25 cellular contexts compared by ENCODE assay signal in the genomic region with DNA sequence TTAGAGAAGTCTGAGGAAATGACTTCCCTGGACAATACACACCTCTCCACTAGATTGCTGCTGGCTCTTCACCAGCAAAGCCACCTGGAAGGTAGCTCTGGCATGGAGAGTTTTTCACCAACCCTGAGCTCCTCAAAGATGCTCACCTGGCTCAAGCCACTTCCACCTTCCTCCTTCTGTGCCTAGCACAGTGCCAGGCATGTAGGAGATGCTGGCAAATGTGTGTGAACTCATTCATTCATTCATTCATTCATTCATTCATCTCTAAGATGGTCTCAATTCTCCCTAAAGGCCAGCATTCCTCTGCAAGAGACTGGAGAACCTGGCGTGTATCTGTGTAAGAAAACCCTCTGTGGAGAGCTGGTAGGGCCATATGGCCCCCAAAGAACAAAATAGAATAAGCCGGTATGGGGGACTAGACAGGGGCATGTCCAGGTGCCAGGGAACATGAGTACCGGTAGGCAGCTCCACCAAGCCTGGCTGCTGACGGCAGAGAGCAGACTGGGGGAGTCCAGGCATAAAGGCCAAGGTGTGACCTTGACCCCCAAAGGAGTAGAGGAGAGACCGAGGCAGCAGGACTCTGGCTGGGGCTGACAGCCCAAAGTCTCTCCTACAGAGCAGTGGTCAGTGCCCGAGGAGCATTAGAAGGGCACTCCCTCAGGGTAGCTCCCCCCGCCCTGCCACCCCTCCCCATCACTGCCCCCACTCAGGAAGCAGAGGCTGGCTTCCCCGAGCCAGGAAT.
"Had no signal": no experiment of that assay in that cellular context is flagged by ENCODE, and none has a peak within 500 bp of the region (broad histone marks: within the 10 kb centered on the region; RNA-seq: fewer than 3 reads in every experiment).

No MANE protein-coding gene starts in this region.

- H3K4me1 ChIP-seq: body of pancreas, foreskin keratinocyte, left lung, right lobe of liver had no signal

- H3K27me3 ChIP-seq: body of pancreas, cardiac muscle cell, foreskin keratinocyte, right lobe of liver had no signal

- H3K27ac Mint-ChIP-seq: activated B cell treated with CpG ODN at 0.5 μM for 24 hours; activated CD4-positive, alpha-beta T cell treated with anti-CD3 and anti-CD28 coated beads for 36 hours; activated naive CD4-positive, alpha-beta T cell treated with anti-CD3 and anti-CD28 coated beads, Interleukin-2, amount 10 ng/mL, durations not matched to agents 7 days and 5 days; nephron; stimulated activated naive B cell treated with anti-CD40 and anti-IgM and Interleukin-4, amounts not matched to agents 10 μg/mL and 1 μg/mL and 100 μg/mL, for 72 hours; T-helper 1 cell treated with Interleukin-12 subunit alpha and Interleukin-12 subunit beta and Interleukin-4 antibody, amounts not matched to agents 30 μg/mL and 1 μg/mL, for 36 hours; type B pancreatic cell had no signal

- ATAC-seq: activated CD4-positive, alpha-beta T cell treated with anti-CD3 and anti-CD28 coated beads for 36 hours; body of pancreas; foreskin keratinocyte; left lung; right lobe of liver; stimulated activated naive B cell treated with anti-CD40 and anti-IgM and Interleukin-4, amounts not matched to agents 10 μg/mL and 1 μg/mL and 100 μg/mL, for 72 hours had no signal

- H3K4me1 Mint-ChIP-seq: activated B cell treated with CpG ODN at 0.5 μM for 24 hours had no signal

- H3K4me3 Mint-ChIP-seq: activated B cell treated with CpG ODN at 0.5 μM for 24 hours; activated CD4-positive, alpha-beta T cell treated with anti-CD3 and anti-CD28 coated beads for 36 hours; activated naive CD4-positive, alpha-beta T cell treated with anti-CD3 and anti-CD28 coated beads, Interleukin-2, amount 10 ng/mL, durations not matched to agents 7 days and 5 days; nephron; stimulated activated naive B cell treated with anti-CD40 and anti-IgM and Interleukin-4, amounts not matched to agents 10 μg/mL and 1 μg/mL and 100 μg/mL, for 72 hours; T-helper 1 cell treated with Interleukin-12 subunit alpha and Interleukin-12 subunit beta and Interleukin-4 antibody, amounts not matched to agents 30 μg/mL and 1 μg/mL, for 36 hours; type B pancreatic cell had no signal

- H3K27ac ChIP-seq: body of pancreas, cardiac muscle cell, foreskin keratinocyte, left lung, right lobe of liver had no signal

- H3K36me3 Mint-ChIP-seq: activated naive CD4-positive, alpha-beta T cell treated with anti-CD3 and anti-CD28 coated beads, Interleukin-2, amount 10 ng/mL, durations not matched to agents 7 days and 5 days; stimulated activated naive B cell treated with anti-CD40 and anti-IgM and Interleukin-4, amounts not matched to agents 10 μg/mL and 1 μg/mL and 100 μg/mL, for 72 hours; type B pancreatic cell had no signal

- H3K36me3 ChIP-seq: cardiac muscle cell, left lung, right lobe of liver had no signal

- H3K4me2 ChIP-seq: smooth muscle cell had no signal

- DNase-seq: activated B cell treated with CpG ODN at 0.5 μM for 24 hours; activated CD4-positive, alpha-beta T cell treated with anti-CD3 and anti-CD28 coated beads for 36 hours; activated CD4-positive, alpha-beta T cell treated with anti-CD3 and anti-CD28 coated beads, Interleukin-2, amount 50 U/mL, for 4 hours; activated CD8-positive, alpha-beta memory T cell treated with anti-CD3 and anti-CD28 coated beads for 24 hours; activated CD8-positive, alpha-beta memory T cell treated with anti-CD3 and anti-CD28 coated beads, Interleukin-2, amount 50 U/mL, for 4 hours; activated naive CD4-positive, alpha-beta T cell treated with anti-CD3 and anti-CD28 coated beads, Interleukin-2, amount 10 ng/mL, durations not matched to agents 7 days and 5 days; activated T-cell treated with anti-CD3 and anti-CD28 coated beads, Interleukin-2, amount 50 U/mL, for 48 hours; body of pancreas; dermis blood vessel endothelial cell; effector memory CD4-positive, alpha-beta T cell; foreskin keratinocyte; mammary epithelial cell; midbrain; occipital lobe; stimulated activated CD4-positive, alpha-beta T cell treated with anti-CD3 and anti-CD28 coated beads, Interleukin-2, amount 100 ng/mL, for 48 hours; stimulated activated CD8-positive, alpha-beta memory T cell treated with anti-CD3 and anti-CD28 coated beads, Interleukin-4, amount 100 ng/mL, for 48 hours; stimulated activated naive B cell treated with anti-CD40 and anti-IgM and Interleukin-4, amounts not matched to agents 10 μg/mL and 1 μg/mL and 100 μg/mL, for 72 hours; T1000 had no signal

- H3K9me3 Mint-ChIP-seq: activated B cell treated with CpG ODN at 0.5 μM for 24 hours; nephron; stimulated activated naive B cell treated with anti-CD40 and anti-IgM and Interleukin-4, amounts not matched to agents 10 μg/mL and 1 μg/mL and 100 μg/mL, for 72 hours; T-helper 1 cell treated with Interleukin-12 subunit alpha and Interleukin-12 subunit beta and Interleukin-4 antibody, amounts not matched to agents 30 μg/mL and 1 μg/mL, for 36 hours; type B pancreatic cell had no signal

- H3K27me3 Mint-ChIP-seq: activated CD4-positive, alpha-beta T cell treated with anti-CD3 and anti-CD28 coated beads for 36 hours had no signal

- H3K4me3 ChIP-seq: body of pancreas, cardiac muscle cell, left lung, right lobe of liver, smooth muscle cell had no signal

- H3K9me3 ChIP-seq: body of pancreas, left lung, right lobe of liver had no signal
